1 cellular context compared by ENCODE assay signal in genomic region chr1:233229291-233229690, GRCh38.
TF ChIP-seq lines count a peak whose summit lies in the region.

No MANE protein-coding gene starts in this region.

TF ChIP-seq in IMR-90, 13 proteins besides CTCF, POLR2A, EP300 and RAD21:
- no peak for TF ChIP-seq USF2 (IDR thresholded peaks at IDR 0.05; ENCODE audit: low read depth, low read length)
- TF ChIP-seq RFX5 (IDR thresholded peaks at IDR 0.05; ENCODE audit: low read depth, low read length), result no peak
- no peak for TF ChIP-seq NFE2L2 (IDR thresholded peaks at IDR 0.05; ENCODE audit: low read depth, low read length)
- TF ChIP-seq SMC3 (IDR thresholded peaks at IDR 0.05; ENCODE audit: low read depth, low read length), result no peak
- no peak for TF ChIP-seq MAFK (IDR thresholded peaks at IDR 0.05; ENCODE audit: low read depth, low read length)
- no peak for TF ChIP-seq ELK1 (IDR thresholded peaks at IDR 0.05; ENCODE audit: borderline replicate concordance, low read depth, low read length)
- TF ChIP-seq MXI1 (IDR thresholded peaks at IDR 0.05; ENCODE audit: borderline replicate concordance, low read depth, low read length), result no peak
- TF ChIP-seq RCOR1 (IDR thresholded peaks at IDR 0.05; ENCODE audit: insufficient replicate concordance, low read length), result no peak
- no peak for TF ChIP-seq CEBPB (IDR thresholded peaks at IDR 0.05; ENCODE audit: low read depth, low read length)
- TF ChIP-seq FOS (IDR thresholded peaks at IDR 0.05; ENCODE audit: low read depth, low read length), result no peak
- TF ChIP-seq MAZ (IDR thresholded peaks at IDR 0.05; ENCODE audit: borderline replicate concordance, low read depth, low read length), result no peak
- TF ChIP-seq CHD1 (IDR thresholded peaks at IDR 0.05; ENCODE audit: low read depth, low read length), result no peak
- no peak for TF ChIP-seq BHLHE40 (IDR thresholded peaks at IDR 0.05; ENCODE audit: low read depth, low read length)
